ENCODE assay signal across 1 cellular context in genomic region chr15:67370206-67370954, GRCh38.
TF ChIP-seq lines count a peak whose summit lies in the region.

No MANE protein-coding gene starts in this region.

TF ChIP-seq in K562, 482 proteins besides CTCF, POLR2A, EP300 and RAD21 (continued from another document and continues in another):
- no peak for TF ChIP-seq CREB3 (tag; conservative IDR thresholded peaks at IDR 0.05; ENCODE audit: low read depth)
- no peak for TF ChIP-seq MBD2 (IDR thresholded peaks at IDR 0.05; ENCODE audit: borderline replicate concordance, low read depth)
- no peak for TF ChIP-seq FOXK2 (conservative IDR thresholded peaks at IDR 0.05 in 1 of 2, IDR thresholded peaks at IDR 0.05 in 1 of 2; ENCODE audit: low read depth in 2 of 2)
- TF ChIP-seq ZNF384 (IDR thresholded peaks at IDR 0.05; ENCODE audit: low read depth, low read length): no peak
- TF ChIP-seq ADNP (tag; IDR thresholded peaks at IDR 0.05): no peak
- no peak for TF ChIP-seq PTTG1 (tag; IDR thresholded peaks at IDR 0.05; ENCODE audit: low read depth)
- no peak for TF ChIP-seq SMARCE1 (IDR thresholded peaks at IDR 0.05)
- TF ChIP-seq CBFA2T2 (conservative IDR thresholded peaks at IDR 0.05): peak; percentile 46
- no peak for TF ChIP-seq ZBTB40 (IDR thresholded peaks at IDR 0.05)
- no peak for TF ChIP-seq ZBTB40 (CRISPR knock-in tag; IDR thresholded peaks at IDR 0.05)
- TF ChIP-seq POLR2G (IDR thresholded peaks at IDR 0.05; ENCODE audit: low read depth, low read length): no peak
- TF ChIP-seq ELF1 (tag; IDR thresholded peaks at IDR 0.05): no peak
- TF ChIP-seq ZNF408 (CRISPR knock-in tag; IDR thresholded peaks at IDR 0.05; ENCODE audit: low read depth): no peak
- no peak for TF ChIP-seq ZNF282 (CRISPR knock-in tag; IDR thresholded peaks at IDR 0.05)
- TF ChIP-seq ZNF561 (CRISPR knock-in tag; conservative IDR thresholded peaks at IDR 0.05): no peak
- TF ChIP-seq POLR2B (IDR thresholded peaks at IDR 0.05; ENCODE audit: low read depth, partially characterized antibody): no peak
- 0 out of 2 replicates have a peak, but pooled peaks have one; percentile 12 for TF ChIP-seq ZNF316 (IDR thresholded peaks at IDR 0.05)
- TF ChIP-seq TFAM (CRISPR knock-in tag; conservative IDR thresholded peaks at IDR 0.05): no peak
- no peak for TF ChIP-seq PRPF4 (IDR thresholded peaks at IDR 0.05; ENCODE audit: insufficient read depth, low read depth, low read length, poor library complexity, severe bottlenecking)
- TF ChIP-seq KLF6 (CRISPR knock-in tag; IDR thresholded peaks at IDR 0.05; ENCODE audit: borderline replicate concordance): no peak
- TF ChIP-seq CC2D1A (IDR thresholded peaks at IDR 0.05): no peak
- TF ChIP-seq HMG20A (CRISPR knock-in tag; conservative IDR thresholded peaks at IDR 0.05): no peak
- no peak for TF ChIP-seq MTF1 (CRISPR knock-in tag; IDR thresholded peaks at IDR 0.05; ENCODE audit: borderline replicate concordance)
- no peak for TF ChIP-seq TSC22D4 (tag; IDR thresholded peaks at IDR 0.05)
- no peak for TF ChIP-seq GABPA (tag; conservative IDR thresholded peaks at IDR 0.05; ENCODE audit: low read depth)
- no peak for TF ChIP-seq ZBTB5 (IDR thresholded peaks at IDR 0.05)
- no peak for TF ChIP-seq MCM3 (IDR thresholded peaks at IDR 0.05)
- TF ChIP-seq DMBX1 (CRISPR knock-in tag; IDR thresholded peaks at IDR 0.05; ENCODE audit: borderline replicate concordance): no peak
- TF ChIP-seq FOXA3 (CRISPR knock-in tag; conservative IDR thresholded peaks at IDR 0.05 in 1 of 2, IDR thresholded peaks at IDR 0.05 in 1 of 2): no peak
- no peak for TF ChIP-seq RBM34 (IDR thresholded peaks at IDR 0.05; ENCODE audit: borderline replicate concordance, insufficient read depth, low read length)
- TF ChIP-seq FOSL1 (tag; conservative IDR thresholded peaks at IDR 0.05): no peak
- TF ChIP-seq BRCA1 (IDR thresholded peaks at IDR 0.05): no peak
- no peak for TF ChIP-seq BRCA1 (CRISPR knock-in tag; IDR thresholded peaks at IDR 0.05)
- no peak for TF ChIP-seq TFAP4 (CRISPR knock-in tag; IDR thresholded peaks at IDR 0.05; ENCODE audit: borderline replicate concordance)
- TF ChIP-seq ZNF398 (CRISPR knock-in tag; IDR thresholded peaks at IDR 0.05): no peak
- TF ChIP-seq EGR1 (conservative IDR thresholded peaks at IDR 0.05): no peak
- no peak for TF ChIP-seq GABPB1 (CRISPR knock-in tag; IDR thresholded peaks at IDR 0.05)
- no peak for TF ChIP-seq MAFG (tag; conservative IDR thresholded peaks at IDR 0.05)
- no peak for TF ChIP-seq ELK3 (CRISPR knock-in tag; IDR thresholded peaks at IDR 0.05)
- TF ChIP-seq ZBTB43 (CRISPR knock-in tag; IDR thresholded peaks at IDR 0.05): no peak
- no peak for TF ChIP-seq YBX1 (IDR thresholded peaks at IDR 0.05)
- TF ChIP-seq KDM2B (CRISPR knock-in tag; IDR thresholded peaks at IDR 0.05): no peak
- TF ChIP-seq PHB2 (IDR thresholded peaks at IDR 0.05; ENCODE audit: low read depth): no peak
- no peak for TF ChIP-seq ATF2 (CRISPR knock-in tag; IDR thresholded peaks at IDR 0.05)
- no peak for TF ChIP-seq XRCC4 (IDR thresholded peaks at IDR 0.05; ENCODE audit: extremely low read depth, insufficient read depth, insufficient read length)
- no peak for TF ChIP-seq ZBTB26 (CRISPR knock-in tag; IDR thresholded peaks at IDR 0.05)
- TF ChIP-seq EWSR1 (IDR thresholded peaks at IDR 0.05; ENCODE audit: borderline replicate concordance, low read depth, partially characterized antibody): no peak
- TF ChIP-seq HDAC1 (IDR thresholded peaks at IDR 0.05): no peak
